ENCODE assay signal across 20 cellular contexts in the genomic region with DNA sequence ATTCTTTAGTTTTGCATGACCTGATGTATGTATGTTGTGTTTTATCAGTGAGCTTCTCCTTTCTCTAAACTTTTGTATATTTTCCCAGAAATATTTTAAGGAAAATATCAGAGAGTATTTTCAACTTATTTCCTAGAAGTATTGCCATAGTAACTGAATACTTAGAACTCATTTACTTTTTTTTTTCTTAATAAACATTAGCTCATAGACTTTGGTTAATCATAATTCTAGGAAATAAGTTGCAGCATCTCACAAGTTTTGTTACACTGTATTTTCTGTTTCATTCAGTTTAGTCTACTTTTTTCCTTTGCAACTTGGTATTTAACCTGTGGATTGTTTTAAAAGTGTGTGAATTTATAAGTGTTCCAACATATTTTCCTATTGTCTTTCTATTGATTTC. TPM values are rescaled to one million over a fixed set of nuclear protein-coding genes. Genes with fewer than 3 reads are reported as not detected.
DNase-seq lines count a peak whose midpoint lies in the region; ATAC-seq and TF ChIP-seq lines count a peak whose summit lies in the region.
"Had no signal": no experiment of that assay in that cellular context is flagged by ENCODE, and none has a peak within 500 bp of the region (broad histone marks: within the 10 kb centered on the region; RNA-seq: fewer than 3 reads in every experiment).

No MANE protein-coding gene starts in this region.

- peaks cover 50% of the 10 kb centered on the region for H3K36me3 ChIP-seq in SJCRH30
- H3K36me3 ChIP-seq: ovary had no signal

- H3K4me3 ChIP-seq in SJCRH30, result no peak overlapping the region
- H3K4me3 ChIP-seq: BLaER1 treated with 17β-estradiol and CSF1 and Interleukin-3, amounts not matched to agents 10 nM and 100 nM; ovary; upper lobe of right lung had no signal

- peaks cover 69% of the 10 kb centered on the region for H3K36me3 Mint-ChIP-seq in T-helper 2 cell treated with Interferon-gamma antibody and Interleukin-4, amounts not matched to agents 5 μg/mL and 100 μg/mL, for 36 hours (ENCODE audit: low read depth)
- peaks cover 58% of the 10 kb centered on the region for H3K36me3 Mint-ChIP-seq in activated naive CD8-positive, alpha-beta T cell treated with anti-CD3 and anti-CD28 coated beads, Interleukin-2, amount 10 ng/mL, durations not matched to agents 7 days and 5 days
- H3K36me3 Mint-ChIP-seq in neural crest cell (ENCODE audit: low read depth), result peaks cover 52% of the 10 kb centered on the region

- H3K27me3 Mint-ChIP-seq in T-helper 2 cell treated with Interferon-gamma antibody and Interleukin-4, amounts not matched to agents 5 μg/mL and 100 μg/mL, for 36 hours (ENCODE audit: low read depth), result no peaks in the 10 kb centered on the region
- no peaks in the 10 kb centered on the region for H3K27me3 Mint-ChIP-seq in activated naive CD8-positive, alpha-beta T cell treated with anti-CD3 and anti-CD28 coated beads, Interleukin-2, amount 10 ng/mL, durations not matched to agents 7 days and 5 days
- no peaks in the 10 kb centered on the region for H3K27me3 Mint-ChIP-seq in neural crest cell (ENCODE audit: low read depth)
- H3K27me3 Mint-ChIP-seq: IgD-negative memory B cell had no signal

- H3K27me3 ChIP-seq in SJCRH30, result no peaks in the 10 kb centered on the region
- H3K27me3 ChIP-seq: BLaER1 treated with 17β-estradiol and CSF1 and Interleukin-3, amounts not matched to agents 10 nM and 100 nM; ovary; upper lobe of right lung had no signal

- DNase-seq in T-helper 2 cell treated with Interferon-gamma antibody and Interleukin-4, amounts not matched to agents 5 μg/mL and 100 μg/mL, for 36 hours (ENCODE audit: low spot score), result no peak
- DNase-seq in T-helper 2 cell (no peak), OCI-M1 (lab: John Stamatoyannopoulos, UW) (peak; percentile 79), neural crest cell (ENCODE audit: low read depth, low spot score) (no peak), caudate nucleus (lab: John Stamatoyannopoulos, UW) (no peak), NCI-H2227 treated with DMSO at 0.1 percent for 48 hours (lab: John Stamatoyannopoulos, UW) (no peak), SJCRH30 (no peak)
- DNase-seq in activated naive CD8-positive, alpha-beta T cell treated with anti-CD3 and anti-CD28 coated beads, Interleukin-2, amount 10 ng/mL, durations not matched to agents 7 days and 5 days, result no peak
- DNase-seq: amygdala; DMS79 treated with DMSO at 0.1 percent for 48 hours; left colon; NCI-H2081 treated with DMSO at 0.1 percent for 48 hours; NCI-H526; ovary; SIG-M5; stimulated activated naive CD4-positive, alpha-beta T cell; upper lobe of right lung had no signal

- POLR2A ChIA-PET in activated naive CD8-positive, alpha-beta T cell treated with anti-CD3 and anti-CD28 coated beads, Interleukin-2, amount 10 ng/mL, durations not matched to agents 7 days and 5 days (lab: Charles Lee), result interaction anchor here (0.6 to 5.1 kb wide), 4 partner anchors 27 to 350 kb away, joined by 3 to 42 read pairs (median 4); a partner anchor contains a TSS

- peaks cover 49% of the 10 kb centered on the region for H3K4me1 Mint-ChIP-seq in T-helper 2 cell treated with Interferon-gamma antibody and Interleukin-4, amounts not matched to agents 5 μg/mL and 100 μg/mL, for 36 hours (ENCODE audit: low read depth)
- peaks cover 60% of the 10 kb centered on the region for H3K4me1 Mint-ChIP-seq in activated naive CD8-positive, alpha-beta T cell treated with anti-CD3 and anti-CD28 coated beads, Interleukin-2, amount 10 ng/mL, durations not matched to agents 7 days and 5 days
- H3K4me1 Mint-ChIP-seq in neural crest cell, result peaks cover 9% of the 10 kb centered on the region

- ATAC-seq in activated naive CD8-positive, alpha-beta T cell treated with anti-CD3 and anti-CD28 coated beads, Interleukin-2, amount 10 ng/mL, durations not matched to agents 7 days and 5 days (ENCODE audit: low read depth), result peak; percentile 56
- ATAC-seq: left colon, upper lobe of right lung had no signal

- peak overlapping the region; percentile 86 for H3K27ac Mint-ChIP-seq in T-helper 2 cell treated with Interferon-gamma antibody and Interleukin-4, amounts not matched to agents 5 μg/mL and 100 μg/mL, for 36 hours
- H3K27ac Mint-ChIP-seq in activated naive CD8-positive, alpha-beta T cell treated with anti-CD3 and anti-CD28 coated beads, Interleukin-2, amount 10 ng/mL, durations not matched to agents 7 days and 5 days, result peak overlapping the region; percentile 87
- peak overlapping the region; percentile 3 for H3K27ac Mint-ChIP-seq in neural crest cell (ENCODE audit: unreplicated experiment)

- peaks cover 25% of the 10 kb centered on the region for H3K9me3 Mint-ChIP-seq in T-helper 2 cell treated with Interferon-gamma antibody and Interleukin-4, amounts not matched to agents 5 μg/mL and 100 μg/mL, for 36 hours
- H3K9me3 Mint-ChIP-seq in activated naive CD8-positive, alpha-beta T cell treated with anti-CD3 and anti-CD28 coated beads, Interleukin-2, amount 10 ng/mL, durations not matched to agents 7 days and 5 days, result peaks cover 10% of the 10 kb centered on the region
- peaks cover 13% of the 10 kb centered on the region for H3K9me3 Mint-ChIP-seq in neural crest cell

- no peaks in the 10 kb centered on the region for H3K9me3 ChIP-seq in SJCRH30 (replicated peaks)
- H3K9me3 ChIP-seq: ovary had no signal

- H3K27ac ChIP-seq in caudate nucleus (ENCODE audit: low read depth, low read length) (no peak overlapping the region), SJCRH30 (no peak overlapping the region)
- H3K27ac ChIP-seq: 22Rv1; BLaER1 treated with 17β-estradiol and CSF1 and Interleukin-3, amounts not matched to agents 10 nM and 100 nM; ovary; upper lobe of right lung had no signal

- peaks cover 7% of the 10 kb centered on the region; the same call in 1 of the 2 replicates for H3K4me1 ChIP-seq in SJCRH30

- peak overlapping the region; percentile 69 for H3K4me3 Mint-ChIP-seq in T-helper 2 cell treated with Interferon-gamma antibody and Interleukin-4, amounts not matched to agents 5 μg/mL and 100 μg/mL, for 36 hours
- peak overlapping the region; percentile 76 for H3K4me3 Mint-ChIP-seq in activated naive CD8-positive, alpha-beta T cell treated with anti-CD3 and anti-CD28 coated beads, Interleukin-2, amount 10 ng/mL, durations not matched to agents 7 days and 5 days
- no peak overlapping the region for H3K4me3 Mint-ChIP-seq in neural crest cell
- H3K4me3 Mint-ChIP-seq: IgD-negative memory B cell had no signal

- TF ChIP-seq CTCF in neural crest cell (conservative IDR thresholded peaks at IDR 0.05), result no peak

RNA-seq across cellular contexts. Expression of a gene that starts 27.5 kb away (rescaled TPM):
- total RNA-seq in activated naive CD8-positive, alpha-beta T cell treated with anti-CD3 and anti-CD28 coated beads, Interleukin-2, amount 10 ng/mL, durations not matched to agents 7 days and 5 days, result 100 to 1,000 TPM; 171 to 177 TPM
- 66.3 and 73.4 TPM in 2 replicates for total RNA-seq in neural crest cell
- total RNA-seq in SJCRH30 (2014; rRNA removed; shearing (Covaris generic)), result 83.2 and 89.2 TPM in 2 replicates

Comparison
In these comparisons a context has a peak if more than half of its experiments do, and no peak if none do; other contexts are left out.
1. H3K27ac Mint-ChIP-seq: peak in every context shown above with its lines; median percentile 87 in activated naive CD8-positive, alpha-beta T cell treated with anti-CD3 and anti-CD28 coated beads, Interleukin-2, amount 10 ng/mL, durations not matched to agents 7 days and 5 days; 86 in T-helper 2 cell treated with Interferon-gamma antibody and Interleukin-4, amounts not matched to agents 5 μg/mL and 100 μg/mL, for 36 hours; 3 in neural crest cell.